In the genomic region with DNA sequence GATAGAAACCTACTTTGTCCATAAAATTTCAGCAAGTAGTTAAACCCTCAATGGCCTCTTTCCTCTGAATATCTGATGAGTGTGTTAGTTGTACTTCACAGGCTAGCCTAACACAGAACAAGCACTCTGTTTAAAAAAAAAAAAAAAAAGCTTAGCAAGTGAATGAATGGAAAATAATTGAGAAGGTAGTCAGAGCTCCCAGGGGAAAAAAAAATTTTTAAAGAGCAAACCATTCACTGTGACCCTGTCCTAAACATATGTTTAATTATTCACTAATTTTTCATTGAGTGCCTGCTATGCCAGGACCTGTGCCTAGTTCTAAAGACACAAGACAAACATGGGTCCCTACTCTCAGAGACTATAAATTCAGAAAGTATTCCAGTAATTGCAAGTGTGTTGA, we compare ENCODE assay signal across 19 cellular contexts.
A peak's percentile ranks its signal among the peaks of the same experiment; 100 is the strongest.
DNase-seq lines count a peak whose midpoint lies in the region; ATAC-seq, FAIRE-seq and TF ChIP-seq lines count a peak whose summit lies in the region.
"Had no signal": no experiment of that assay in that cellular context is flagged by ENCODE, and none has a peak within 500 bp of the region (broad histone marks: within the 10 kb centered on the region; RNA-seq: fewer than 3 reads in every experiment).

No MANE protein-coding gene starts in this region.

- H3K27me3 Mint-ChIP-seq in T-helper 17 cell, result peaks cover 17% of the 10 kb centered on the region

- no peak overlapping the region for H3K9ac ChIP-seq in kidney (ENCODE audit: low read length in 2 of 2)

- in situ Hi-C loops in ACHN (cut with HindIII; ENCODE audit: low pct_ligation_motif_present, low pct_unique_long_range_greater_than_20kb, low sequenced_read_pairs), result no loop called here

- H3K27me3 ChIP-seq in pancreas (no peaks in the 10 kb centered on the region), ovary (no peaks in the 10 kb centered on the region)

- FAIRE-seq in RCC 7860 (lab: Jason Lieb, UNC) (peak; percentile 5), kidney (lab: Jason Lieb, UNC) (peak; percentile 70), pancreas (lab: Jason Lieb, UNC) (no peak)
- FAIRE-seq: GM12891, GM18507, H54 had no signal

- no peaks in the 10 kb centered on the region for H3K9me3 ChIP-seq in kidney (ENCODE audit: control insufficient read depth in 1 of 2, low read length in 2 of 2)
- no peaks in the 10 kb centered on the region for H3K9me3 ChIP-seq in pancreas
- H3K9me3 ChIP-seq in ovary, result peaks cover 0 to 2% of the 10 kb centered on the region in 2 donors
- H3K9me3 ChIP-seq in T-helper 17 cell (ENCODE audit: control insufficient read depth, low read length, poor library complexity, severe bottlenecking), result no peaks in the 10 kb centered on the region
- H3K9me3 ChIP-seq: Caco-2 had no signal

- ATAC-seq in pancreas (peak in 3 of 4 donors; percentile 11 to 58 (median 18)), GM21737 (IDR thresholded peaks at IDR 0.05; ENCODE audit: unreplicated experiment) (no peak), T-helper 17 cell (no peak)

- H3K4me1 Mint-ChIP-seq in T-helper 17 cell, result no peaks in the 10 kb centered on the region

- no peak overlapping the region for H3K4me3 Mint-ChIP-seq in T-helper 17 cell

- H3K27ac Mint-ChIP-seq in T-helper 17 cell, result no peak overlapping the region

- H3K36me3 ChIP-seq in kidney (ENCODE audit: control insufficient read depth in 1 of 2, insufficient read depth in 2 of 2, low read length in 2 of 2), result no peaks in the 10 kb centered on the region
- peaks cover 0 to 4% (median 0%) of the 10 kb centered on the region in 3 donors for H3K36me3 ChIP-seq in pancreas
- no peaks in the 10 kb centered on the region for H3K36me3 ChIP-seq in ovary

- TF ChIP-seq EP300 in ovary (IDR thresholded peaks at IDR 0.05), result no peak

- no peaks in the 10 kb centered on the region for H3K36me3 Mint-ChIP-seq in T-helper 17 cell (ENCODE audit: low read depth)

- H3K4me3 ChIP-seq in kidney (ENCODE audit: low read length in 2 of 2) (no peak overlapping the region), pancreas (no peak overlapping the region), ovary (no peak overlapping the region)

- H3K4me1 ChIP-seq in kidney (ENCODE audit: control insufficient read depth in 1 of 2, insufficient read depth in 1 of 2, low read depth in 1 of 2, low read length in 2 of 2), result peaks cover 2 to 7% of the 10 kb centered on the region in 2 donors
- H3K4me1 ChIP-seq in pancreas, result peaks cover 0 to 4% (median 3%) of the 10 kb centered on the region in 3 donors
- no peaks in the 10 kb centered on the region for H3K4me1 ChIP-seq in ovary (ENCODE audit: insufficient read depth)
- H3K4me1 ChIP-seq: Caco-2 had no signal

- H3K27ac ChIP-seq in kidney (ENCODE audit: low read depth in 2 of 2, low read length in 2 of 2) (no peak overlapping the region), pancreas (no peak overlapping the region), ovary (no peak overlapping the region)
- H3K27ac ChIP-seq: RWPE1 had no signal

- TF ChIP-seq CTCF in kidney (IDR thresholded peaks at IDR 0.05; ENCODE audit: borderline replicate concordance, extremely low read depth, insufficient read depth) (no peak), pancreas (IDR thresholded peaks at IDR 0.05) (no peak), ovary (IDR thresholded peaks at IDR 0.05) (no peak)

- TF ChIP-seq POLR2A in ovary (IDR thresholded peaks at IDR 0.05), result no peak
- TF ChIP-seq POLR2A in erythroblast (IDR thresholded peaks at IDR 0.05; ENCODE audit: low read length), result no peak

- intact Hi-C loops in kidney (cut with DNase I) (no loop called here), pancreas (cut with DNase I) (no loop called here), ovary (cut with DNase I) (no loop called here)

- DNase-seq in ACHN (peak; percentile 30), RCC 7860 (ENCODE audit: low spot score) (no peak), kidney (no peak), pancreas (no peak), ovary (no peak), erythroblast (lab: John Stamatoyannopoulos, UW) (no peak), T-helper 17 cell (no peak)
- DNase-seq: Caco-2, DMS153, NCI-H1417, NCI-H187, NCI-H2107, NCI-H226, NCI-H524 had no signal

Comparison
In these comparisons a context has a peak if more than half of its experiments do, and no peak if none do; other contexts are left out.
1. ATAC-seq: peak in pancreas (3 of 4); none in GM21737 (single experiment) and T-helper 17 cell (single experiment).